ENCODE assay signal across 10 cellular contexts in genomic region chr9:120890415-120891254, GRCh38. TPM values are rescaled to one million over a fixed set of nuclear protein-coding genes. Genes with fewer than 3 reads are reported as not detected.
DNase-seq lines count a peak whose midpoint lies in the region; ATAC-seq and TF ChIP-seq lines count a peak whose summit lies in the region.
"Had no signal": no experiment of that assay in that cellular context is flagged by ENCODE, and none has a peak within 500 bp of the region (broad histone marks: within the 10 kb centered on the region; RNA-seq: fewer than 3 reads in every experiment).

No MANE protein-coding gene starts in this region.

- intact Hi-C loops in esophagus squamous epithelium (cut with DNase I) = no loop called here
- intact Hi-C loops in body of pancreas (cut with DNase I) = no loop called here

- H3K4me3 ChIP-seq in esophagus squamous epithelium (no peak overlapping the region), thoracic aorta (no peak overlapping the region), body of pancreas (no peak overlapping the region)

- ATAC-seq in thoracic aorta (ENCODE audit: insufficient number of reproducible peaks, low FRiP score, low read depth) (no peak), body of pancreas (no peak)

- H3K9me3 ChIP-seq in esophagus squamous epithelium (no peaks in the 10 kb centered on the region), thoracic aorta (no peaks in the 10 kb centered on the region), body of pancreas (no peaks in the 10 kb centered on the region)

- 65 to 73% methylated on average over 11 to 13 of the region's 14 CpGs for WGBS in esophagus squamous epithelium, 2 donors
- 69 to 84% methylated on average over 14 of the region's 14 CpGs for WGBS in body of pancreas, 2 donors

- TF ChIP-seq POLR2A in esophagus squamous epithelium (IDR thresholded peaks at IDR 0.05) = no peak
- TF ChIP-seq POLR2A in body of pancreas (IDR thresholded peaks at IDR 0.05) = no peak

- DNase-seq in activated T-cell treated with anti-CD3 and anti-CD28 coated beads for 1 hour (ENCODE audit: low read depth) = peak; percentile 11
- DNase-seq in activated T-cell treated with anti-CD3 and anti-CD28 coated beads for 4 hours = no peak
- DNase-seq in SW480 (ENCODE audit: low spot score) = peak; percentile 67
- DNase-seq in esophagus squamous epithelium (lab: John Stamatoyannopoulos, UW) = no peak
- no peak for DNase-seq in thoracic aorta (ENCODE audit: low spot score)
- DNase-seq in HK-2 (ENCODE audit: unreplicated experiment) = no peak
- no peak for DNase-seq in amygdala (lab: John Stamatoyannopoulos, UW)
- no peak for DNase-seq in body of pancreas
- DNase-seq: NCI-H524 treated with DMSO at 0.1 percent for 48 hours, nephron progenitor cell had no signal

- H3K27ac ChIP-seq in esophagus squamous epithelium (peak overlapping the region; percentile 46 to 90 (median 82)), thoracic aorta (peak overlapping the region; percentile 89 to 91), body of pancreas (no peak overlapping the region)

- H3K27me3 ChIP-seq in esophagus squamous epithelium (no peaks in the 10 kb centered on the region), thoracic aorta (replicated peaks; ENCODE audit: insufficient read depth) (no peaks in the 10 kb centered on the region), body of pancreas (no peaks in the 10 kb centered on the region)

- TF ChIP-seq CTCF in esophagus squamous epithelium (IDR thresholded peaks at IDR 0.05) (no peak), thoracic aorta (IDR thresholded peaks at IDR 0.05) (no peak), body of pancreas (IDR thresholded peaks at IDR 0.05) (no peak)

- H3K4me1 ChIP-seq in esophagus squamous epithelium (peaks cover 5 to 62% (median 21%) of the 10 kb centered on the region in 3 donors), thoracic aorta (ENCODE audit: control insufficient read depth in 1 of 2, low read depth in 2 of 2) (peaks cover 5 to 58% of the 10 kb centered on the region in 2 donors), body of pancreas (peaks cover 9% of the 10 kb centered on the region)

- H3K36me3 ChIP-seq in esophagus squamous epithelium (no peaks in the 10 kb centered on the region), thoracic aorta (no peaks in the 10 kb centered on the region), body of pancreas (replicated peaks in 1 of 2; ENCODE audit: insufficient read depth in 1 of 2, low read depth in 2 of 2) (no peaks in the 10 kb centered on the region)

RNA-seq across cellular contexts. Expression of gene PHF19, which starts 13.6 kb away (rescaled TPM):
- total RNA-seq in esophagus squamous epithelium = 10 to 100 TPM; 12.8 to 40.0 (median 30.9) TPM
- total RNA-seq in thoracic aorta = 10 to 100 TPM; 47.9 to 81.7 TPM
- 1 to 10 TPM; 5.4 to 6.9 TPM for total RNA-seq in body of pancreas

RNA-seq across cellular contexts. Expression of gene TRAF1, which starts 36.0 kb away (rescaled TPM):
- total RNA-seq in esophagus squamous epithelium (1 to 10 TPM; 2.5 to 5.7 (median 2.8) TPM), thoracic aorta (10 to 100 TPM; 36.4 to 52.5 TPM), body of pancreas (1 to 10 TPM; 4.4 to 8.2 TPM)

RNA-seq across cellular contexts. Expression of gene PSMD5, which starts 47.9 kb away (rescaled TPM):
- total RNA-seq in esophagus squamous epithelium (10 to 100 TPM; 21.4 to 35.3 (median 33.3) TPM), thoracic aorta (10 to 100 TPM; 19.4 to 55.7 TPM), body of pancreas (10 to 100 TPM; 20.8 to 31.0 TPM)

Comparison
In these comparisons a context has a peak if more than half of its experiments do, and no peak if none do; other contexts are left out.
1. DNase-seq: peak in activated T-cell treated with anti-CD3 and anti-CD28 coated beads for 1 hour (single experiment) and SW480 (single experiment); none in activated T-cell treated with anti-CD3 and anti-CD28 coated beads for 4 hours (single experiment), esophagus squamous epithelium (single experiment), thoracic aorta (single experiment), HK-2 (single experiment), amygdala (0 of 56) and body of pancreas (0 of 4).
2. H3K27ac ChIP-seq: peak in esophagus squamous epithelium (4 of 4) and thoracic aorta (2 of 2); none in body of pancreas (0 of 4).
3. RNA of gene TRAF1, which starts 36.0 kb away (total RNA-seq): 36.4 to 52.5 TPM in thoracic aorta; 4.4 to 8.2 TPM in body of pancreas and 2.5 to 5.7 TPM in esophagus squamous epithelium; every median in the first group is over 4 times any median in the second.